In genomic region chr6:151647871-151648639, GRCh38 we compare ENCODE assay signal across 11 cellular contexts.
DNase-seq lines count a peak whose midpoint lies in the region; ATAC-seq and TF ChIP-seq lines count a peak whose summit lies in the region.
"Had no signal": no experiment of that assay in that cellular context is flagged by ENCODE, and none has a peak within 500 bp of the region (broad histone marks: within the 10 kb centered on the region; RNA-seq: fewer than 3 reads in every experiment).

No MANE protein-coding gene starts in this region.

- TF ChIP-seq CTCF in coronary artery (IDR thresholded peaks at IDR 0.05) = no peak

- no peaks in the 10 kb centered on the region for H3K9me3 Mint-ChIP-seq in activated naive CD8-positive, alpha-beta T cell treated with anti-CD3 and anti-CD28 coated beads, Interleukin-2, amount 50 U/mL, for 24 hours

- DNase-seq in EL = peak; percentile 7
- DNase-seq in HuH-7 (ENCODE audit: low spot score) = peak; percentile 37
- DNase-seq in activated naive CD8-positive, alpha-beta T cell treated with anti-CD3 and anti-CD28 coated beads, Interleukin-2, amount 50 U/mL, for 24 hours = peak; percentile 4
- peak; percentile 32 for DNase-seq in left kidney (ENCODE audit: low read depth, low spot score)
- no peak for DNase-seq in coronary artery (ENCODE audit: low spot score)
- DNase-seq in activated CD4-positive, CD25-positive, alpha-beta regulatory T cell treated with anti-CD3 and anti-CD28 coated beads, Interleukin-2, amount 50 U/mL, for 72 hours = no peak
- DNase-seq: activated CD4-positive, CD25-positive, alpha-beta regulatory T cell; hippocampal formation had no signal

- H3K36me3 Mint-ChIP-seq in activated naive CD8-positive, alpha-beta T cell treated with anti-CD3 and anti-CD28 coated beads, Interleukin-2, amount 50 U/mL, for 24 hours (ENCODE audit: low read depth) = no peaks in the 10 kb centered on the region

- no peak overlapping the region for H3K27ac Mint-ChIP-seq in activated naive CD8-positive, alpha-beta T cell treated with anti-CD3 and anti-CD28 coated beads, Interleukin-2, amount 50 U/mL, for 24 hours

- H3K27me3 Mint-ChIP-seq in activated naive CD8-positive, alpha-beta T cell treated with anti-CD3 and anti-CD28 coated beads, Interleukin-2, amount 50 U/mL, for 24 hours = peaks cover 28% of the 10 kb centered on the region

- no peaks in the 10 kb centered on the region for H3K4me1 Mint-ChIP-seq in activated naive CD8-positive, alpha-beta T cell treated with anti-CD3 and anti-CD28 coated beads, Interleukin-2, amount 50 U/mL, for 24 hours

- H3K4me3 Mint-ChIP-seq in activated naive CD8-positive, alpha-beta T cell treated with anti-CD3 and anti-CD28 coated beads, Interleukin-2, amount 50 U/mL, for 24 hours = no peak overlapping the region

- no peak for ATAC-seq in activated naive CD8-positive, alpha-beta T cell treated with anti-CD3 and anti-CD28 coated beads, Interleukin-2, amount 50 U/mL, for 24 hours
- ATAC-seq in HG02759 (IDR thresholded peaks at IDR 0.05; ENCODE audit: unreplicated experiment) = no peak
- no peak for ATAC-seq in HG03354 (IDR thresholded peaks at IDR 0.05; ENCODE audit: poor library complexity, severe bottlenecking, unreplicated experiment)

- H3K27ac ChIP-seq in coronary artery = no peak overlapping the region
- H3K27ac ChIP-seq: ascending aorta had no signal

- H3K4me3 ChIP-seq in coronary artery = no peak overlapping the region
- H3K4me3 ChIP-seq: ascending aorta had no signal

Comparison
In these comparisons a context has a peak if more than half of its experiments do, and no peak if none do; other contexts are left out.
1. DNase-seq: peak in EL (single experiment), HuH-7 (single experiment), activated naive CD8-positive, alpha-beta T cell treated with anti-CD3 and anti-CD28 coated beads, Interleukin-2, amount 50 U/mL, for 24 hours (single experiment) and left kidney (single experiment); none in coronary artery (single experiment) and activated CD4-positive, CD25-positive, alpha-beta regulatory T cell treated with anti-CD3 and anti-CD28 coated beads, Interleukin-2, amount 50 U/mL, for 72 hours (single experiment).